In the genomic region with DNA sequence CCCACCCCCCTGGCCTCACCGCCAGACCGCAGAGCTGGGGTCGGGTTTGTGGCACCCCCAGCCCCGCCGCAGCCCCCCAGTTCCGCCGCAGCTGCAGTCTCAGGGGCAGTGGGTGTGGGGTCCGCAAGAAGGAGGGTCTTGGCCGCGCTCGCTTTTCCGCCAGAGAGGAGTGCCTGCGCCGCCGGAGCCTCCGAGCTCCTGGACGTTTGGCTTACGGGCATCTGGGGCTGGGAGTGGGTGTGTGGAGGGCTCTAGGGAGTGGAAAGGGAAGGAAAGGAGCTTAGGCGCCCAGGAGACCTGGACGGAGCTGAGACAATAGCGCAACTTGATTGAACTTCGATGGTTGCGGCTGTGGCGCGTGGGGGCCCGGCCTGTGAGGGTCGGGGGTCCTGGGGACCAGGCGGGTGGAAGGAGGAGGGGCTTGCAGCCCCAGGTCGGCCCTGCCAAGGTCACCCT, we compare ENCODE assay signal across 8 cellular contexts.
A peak's percentile ranks its signal among the peaks of the same experiment; 100 is the strongest.
DNase-seq lines count a peak whose midpoint lies in the region; ATAC-seq, FAIRE-seq and TF ChIP-seq lines count a peak whose summit lies in the region.

No MANE protein-coding gene starts in this region.

- in situ Hi-C loops in GM23248 (cut with MboI): no loop called here

- H3K4me3 ChIP-seq in GM23248 (peak overlapping the region; percentile 85), heart right ventricle (peak overlapping the region; percentile 63 to 93 (median 86)), retinal pigment epithelial cell (ENCODE audit: low read length) (peak overlapping the region; percentile 90)

- H3K27me3 ChIP-seq in GM23248 (replicated peaks; ENCODE audit: insufficient read depth) (no peaks in the 10 kb centered on the region), heart right ventricle (peaks cover 0 to 16% (median 0%) of the 10 kb centered on the region in 7 donors)

- H3K36me3 ChIP-seq in GM23248 (ENCODE audit: low read depth) (peaks cover 9% of the 10 kb centered on the region; the same call in 1 of the 2 replicates), heart right ventricle (peaks cover 0 to 22% (median 8%) of the 10 kb centered on the region in 9 donors)

- no peak for TF ChIP-seq POLR2A in H54 (IDR thresholded peaks at IDR 0.05; ENCODE audit: low read depth, low read length)

- H3K9ac ChIP-seq in GM23248: peak overlapping the region; percentile 92

- H3K4me1 ChIP-seq in GM23248 (ENCODE audit: insufficient read depth) (peaks cover 75% of the 10 kb centered on the region), heart right ventricle (peaks cover 30 to 100% (median 87%) of the 10 kb centered on the region in 9 donors)

- H3K27ac ChIP-seq in GM23248 (peak overlapping the region; percentile 76), VCaP (peak overlapping the region; percentile 60; the same call in 1 of the 2 replicates), heart right ventricle (peak overlapping the region; percentile 77 to 97 (median 92))

- 0 out of 2 replicates have a peak, but pooled peaks cover 4% of the 10 kb centered on the region for H4K20me1 ChIP-seq in GM23248 (ENCODE audit: insufficient read depth)

- H3K4me2 ChIP-seq in GM23248 (ENCODE audit: unreplicated experiment): peak overlapping the region; percentile 94

- H3K9me3 ChIP-seq in GM23248 (ENCODE audit: low read depth) (no peaks in the 10 kb centered on the region), heart right ventricle (no peaks in the 10 kb centered on the region)

- H2AFZ ChIP-seq in GM23248: no peak overlapping the region

- H3K79me2 ChIP-seq in GM23248 (ENCODE audit: insufficient read depth): peaks cover 99% of the 10 kb centered on the region

- TF ChIP-seq CTCF in VCaP (conservative IDR thresholded peaks at IDR 0.05): no peak
- no peak for TF ChIP-seq CTCF in heart right ventricle (IDR thresholded peaks at IDR 0.05)
- no peak for TF ChIP-seq CTCF in retinal pigment epithelial cell (conservative IDR thresholded peaks at IDR 0.05; ENCODE audit: low read depth, low read length)

- H3F3A ChIP-seq in GM23248 (ENCODE audit: insufficient read depth): peaks cover 72% of the 10 kb centered on the region

- 3 to 4% methylated on average over 29 of the region's 29 CpGs for WGBS in GM23248 (ENCODE audit: low coverage in 1 of 2, low lambda C conversion rate in 2 of 2, missing lambda C conversion rate in 2 of 2), 2 experiments
- 2 to 9% methylated on average over 28 to 29 of the region's 29 CpGs for WGBS in heart right ventricle, 2 donors

- DNase-seq in GM23248 (peak; percentile 61), heart right ventricle (no peak), retinal pigment epithelial cell (ENCODE audit: low read depth) (no peak), NCI-H69 (lab: John Stamatoyannopoulos, UW) (no peak), LoVo (ENCODE audit: low spot score) (no peak), H54 (ENCODE audit: insufficient read length, low spot score) (no peak)

- ATAC-seq in heart right ventricle (peak in 7 of 8 donors; percentile 4 to 35 (median 16)), GM21723 (IDR thresholded peaks at IDR 0.05; ENCODE audit: unreplicated experiment) (no peak)

- intact Hi-C loops in heart right ventricle (cut with DNase I): loop anchor here in 4 of 10 donors (2.0 to 5.0 kb wide), 4 partner anchors 37 to 52 kb away; no protein-coding TSS in a partner anchor

- H3K9me2 ChIP-seq in GM23248 (ENCODE audit: insufficient read depth): no peaks in the 10 kb centered on the region

- no peak for FAIRE-seq in H54 (lab: Jason Lieb, UNC)
